22 cellular contexts compared by ENCODE assay signal in the genomic region with DNA sequence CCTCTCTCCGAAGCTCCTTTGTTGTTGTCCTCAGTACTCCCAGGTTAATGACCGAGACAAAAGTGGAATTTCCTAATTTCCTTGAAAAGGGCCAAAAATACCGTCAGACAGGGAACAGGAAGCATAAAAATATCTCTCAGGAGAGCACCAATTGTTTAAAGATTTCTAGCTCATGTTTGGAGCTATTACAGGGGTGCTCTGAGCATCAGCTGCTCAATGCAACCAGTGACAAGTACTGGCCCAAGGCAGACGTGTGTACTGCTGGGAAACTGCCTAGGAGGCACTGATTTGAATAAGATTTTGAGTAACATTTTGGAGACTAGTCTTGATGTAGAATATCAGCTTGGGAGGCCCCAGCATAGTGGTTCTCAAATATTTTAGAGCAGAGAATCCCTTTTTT. TPM values are rescaled to one million over a fixed set of nuclear protein-coding genes. Genes with fewer than 3 reads are reported as not detected.
DNase-seq lines count a peak whose midpoint lies in the region; ATAC-seq, FAIRE-seq and TF ChIP-seq lines count a peak whose summit lies in the region.
"Had no signal": no experiment of that assay in that cellular context is flagged by ENCODE, and none has a peak within 500 bp of the region (broad histone marks: within the 10 kb centered on the region; RNA-seq: fewer than 3 reads in every experiment).

No MANE protein-coding gene starts in this region.

- no peak overlapping the region for H2AFZ ChIP-seq in ACC112 (ENCODE audit: low read length, unreplicated experiment)
- H2AFZ ChIP-seq: hepatocyte had no signal

- WGBS in sigmoid colon, 2 donors, result 76 to 80% methylated on average over 4 of the region's 4 CpGs

- no peak overlapping the region for H3K27ac Mint-ChIP-seq in CD8-positive, alpha-beta T cell
- H3K27ac Mint-ChIP-seq: dendritic cell treated with granulocyte-macrophage colony-stimulating factor and Interleukin-4, amounts not matched to agents 40 ng/mL and 50 ng/mL, for 4 days; type B pancreatic cell had no signal

- H3K27me3 ChIP-seq in ACC112 (ENCODE audit: insufficient read depth, low read length), result no peaks in the 10 kb centered on the region
- no peaks in the 10 kb centered on the region for H3K27me3 ChIP-seq in colonic mucosa
- no peaks in the 10 kb centered on the region for H3K27me3 ChIP-seq in sigmoid colon
- H3K27me3 ChIP-seq in CD8-positive, alpha-beta T cell (ENCODE audit: insufficient read depth, low read length), result no peaks in the 10 kb centered on the region
- H3K27me3 ChIP-seq: hepatocyte, ovary had no signal

- peaks cover 12% of the 10 kb centered on the region for H3K27me3 Mint-ChIP-seq in CD8-positive, alpha-beta T cell (ENCODE audit: low read depth)
- H3K27me3 Mint-ChIP-seq: dendritic cell treated with granulocyte-macrophage colony-stimulating factor and Interleukin-4, amounts not matched to agents 40 ng/mL and 50 ng/mL, for 4 days had no signal

- peak overlapping the region; percentile 96 for H3K27ac ChIP-seq in ACC112 (ENCODE audit: low read depth, low read length)
- H3K27ac ChIP-seq in colonic mucosa, result peak overlapping the region; percentile 24
- peak overlapping the region; percentile 76 to 89 (median 84) for H3K27ac ChIP-seq in sigmoid colon
- no peak overlapping the region for H3K27ac ChIP-seq in CD8-positive, alpha-beta T cell (ENCODE audit: low read depth, low read length)
- H3K27ac ChIP-seq: epithelial cell of prostate, hepatocyte, ovary had no signal

- H3K4me1 Mint-ChIP-seq in CD8-positive, alpha-beta T cell (ENCODE audit: low read depth), result peaks cover 5% of the 10 kb centered on the region

- no peak for TF ChIP-seq EP300 in sigmoid colon (IDR thresholded peaks at IDR 0.05)

- POLR2A ChIA-PET in CD8-positive, alpha-beta T cell (lab: Charles Lee), result no interaction called here

- H3K36me3 Mint-ChIP-seq in CD8-positive, alpha-beta T cell, result no peaks in the 10 kb centered on the region

- H3K9me3 Mint-ChIP-seq in CD8-positive, alpha-beta T cell, result no peaks in the 10 kb centered on the region
- H3K9me3 Mint-ChIP-seq: dendritic cell treated with granulocyte-macrophage colony-stimulating factor and Interleukin-4, amounts not matched to agents 40 ng/mL and 50 ng/mL, for 4 days; type B pancreatic cell had no signal

- FAIRE-seq in H54 (lab: Jason Lieb, UNC) (no peak), urothelium cell line (lab: Jason Lieb, UNC) (no peak)
- FAIRE-seq: A204.1, keratinocyte had no signal

- ATAC-seq in left ventricle myocardium superior, result peak; percentile 51
- no peak for ATAC-seq in GM19035 (IDR thresholded peaks at IDR 0.05; ENCODE audit: unreplicated experiment)
- no peak for ATAC-seq in CD8-positive, alpha-beta T cell

- H3K4me1 ChIP-seq in ACC112 (ENCODE audit: control insufficient read depth, insufficient read depth, low read length, unreplicated experiment), result peaks cover 69% of the 10 kb centered on the region
- no peaks in the 10 kb centered on the region for H3K4me1 ChIP-seq in colonic mucosa
- peaks cover 0 to 94% (median 81%) of the 10 kb centered on the region in 4 donors for H3K4me1 ChIP-seq in sigmoid colon
- no peaks in the 10 kb centered on the region for H3K4me1 ChIP-seq in CD8-positive, alpha-beta T cell (ENCODE audit: insufficient read depth, low read length)

- CTCF ChIA-PET in CD8-positive, alpha-beta T cell (lab: Charles Lee), result interaction anchor here (1.0 kb wide), 1 partner anchor 17 kb away, joined by 3 read pairs; no protein-coding TSS in a partner anchor

- no peak overlapping the region for H3K4me3 Mint-ChIP-seq in CD8-positive, alpha-beta T cell
- H3K4me3 Mint-ChIP-seq: dendritic cell treated with granulocyte-macrophage colony-stimulating factor and Interleukin-4, amounts not matched to agents 40 ng/mL and 50 ng/mL, for 4 days; type B pancreatic cell had no signal

- TF ChIP-seq POLR2A in sigmoid colon (IDR thresholded peaks at IDR 0.05) (no peak), H54 (IDR thresholded peaks at IDR 0.05; ENCODE audit: low read depth, low read length) (no peak)

- H3K79me2 ChIP-seq in ACC112 (ENCODE audit: control insufficient read depth, insufficient read depth, low read length, unreplicated experiment), result peaks cover 50% of the 10 kb centered on the region
- H3K79me2 ChIP-seq: hepatocyte had no signal

- H3K4me3 ChIP-seq in ACC112 (ENCODE audit: low read depth, low read length) (no peak overlapping the region), colonic mucosa (no peak overlapping the region), sigmoid colon (no peak overlapping the region)
- no peak overlapping the region for H3K4me3 ChIP-seq in CD8-positive, alpha-beta T cell (ENCODE audit: low read depth, low read length)
- H3K4me3 ChIP-seq: hepatocyte, ovary had no signal

- intact Hi-C loops in colonic mucosa (cut with DNase I), result no loop called here
- intact Hi-C loops in left ventricle myocardium superior (cut with micrococcal nuclease), result no loop called here
- intact Hi-C loops in sigmoid colon (cut with DNase I), result no loop called here
- intact Hi-C loops in CD8-positive, alpha-beta T cell (cut with DNase I, micrococcal nuclease), result no loop called here

- no peak overlapping the region for H3K9ac ChIP-seq in colonic mucosa (ENCODE audit: low read depth in 2 of 2, low read length in 2 of 2)

- peaks cover 5% of the 10 kb centered on the region; the same call in 1 of the 2 replicates for H3K36me3 ChIP-seq in ACC112 (ENCODE audit: insufficient read depth, low read length)
- H3K36me3 ChIP-seq in colonic mucosa, result no peaks in the 10 kb centered on the region
- no peaks in the 10 kb centered on the region for H3K36me3 ChIP-seq in sigmoid colon
- H3K36me3 ChIP-seq in CD8-positive, alpha-beta T cell (ENCODE audit: insufficient read depth, low read length), result no peaks in the 10 kb centered on the region
- H3K36me3 ChIP-seq: ovary had no signal

- H3K9me3 ChIP-seq in colonic mucosa (no peaks in the 10 kb centered on the region), sigmoid colon (no peaks in the 10 kb centered on the region)
- no peaks in the 10 kb centered on the region for H3K9me3 ChIP-seq in CD8-positive, alpha-beta T cell (ENCODE audit: low read length)
- H3K9me3 ChIP-seq: ovary had no signal

- DNase-seq in colonic mucosa (no peak), left ventricle myocardium superior (no peak), sigmoid colon (no peak), H54 (ENCODE audit: insufficient read length, low spot score) (no peak), urothelium cell line (ENCODE audit: low spot score) (no peak)
- no peak for DNase-seq in CD8-positive, alpha-beta T cell
- DNase-seq: activated gamma-delta T cell treated with Interleukin-2 at 50 U/mL for 16 hours, DMS53, GOT3, MV-4-11, NCI-H2029 treated with DMSO at 0.1 percent for 48 hours, NCI-H510A, T1000 had no signal

- no peak for TF ChIP-seq CTCF in colonic mucosa (IDR thresholded peaks at IDR 0.05)
- TF ChIP-seq CTCF in sigmoid colon (IDR thresholded peaks at IDR 0.05), result no peak
- no peak for TF ChIP-seq CTCF in CD8-positive, alpha-beta T cell (IDR thresholded peaks at IDR 0.05)

RNA-seq across cellular contexts. Expression of a gene that starts 17.3 kb away (rescaled TPM):
- total RNA-seq in colonic mucosa, result 10 to 100 TPM; 15.8 to 35.1 TPM
- 50.6 TPM for total RNA-seq in left ventricle myocardium superior
- total RNA-seq in sigmoid colon, result 100 to 1,000 TPM in 3 of 4 donors, 10 to 100 TPM in 1; 95.3 to 225 (median 140) TPM
- 10 to 100 TPM in 1 of 3 donors, 1 to 10 TPM in 2; 6.9 to 16.6 (median 9.0) TPM for polyA plus RNA-seq in sigmoid colon
- not detected for total RNA-seq in CD8-positive, alpha-beta T cell

Comparison
In these comparisons a context has a peak if more than half of its experiments do, and no peak if none do; other contexts are left out.
1. RNA of a gene that starts 17.3 kb away (total RNA-seq): 95.3 to 225 TPM in sigmoid colon, 50.6 TPM in left ventricle myocardium superior (single experiment) and 15.8 to 35.1 TPM in colonic mucosa; not detected in CD8-positive, alpha-beta T cell; every median in the first group is over 10 times any median in the second.